20 cellular contexts compared by ENCODE assay signal in genomic region chr22:49776891-49777290, GRCh38.
"Had no signal": no experiment of that assay in that cellular context is flagged by ENCODE, and none has a peak within 500 bp of the region (broad histone marks: within the 10 kb centered on the region; RNA-seq: fewer than 3 reads in every experiment).

No MANE protein-coding gene starts in this region.

- H3K27ac ChIP-seq: dorsolateral prefrontal cortex, gastroesophageal sphincter, lower lobe of right lung, parathyroid adenoma, sigmoid colon, testis, upper lobe of left lung, VCaP had no signal

- H3K27ac Mint-ChIP-seq: activated naive CD4-positive, alpha-beta T cell treated with anti-CD3 and anti-CD28 coated beads, Interleukin-2, amount 50 U/mL, for 24 hours; mesothelial cell of epicardium; natural killer cell treated with Interleukin-12 subunit alpha and Interleukin-12 subunit beta and Interleukin-15 and Interleukin-18, amount 100 ng/mL, for 72 hours; stimulated activated memory B cell treated with anti-CD40 and anti-IgM and Interleukin-4, amounts not matched to agents 10 μg/mL and 1 μg/mL and 100 μg/mL, for 72 hours; T-helper 1 cell treated with Interleukin-12 subunit alpha and Interleukin-12 subunit beta and Interleukin-4 antibody, amounts not matched to agents 30 μg/mL and 1 μg/mL, for 36 hours had no signal

- H2AFZ ChIP-seq: parathyroid adenoma had no signal

- H3K27me3 ChIP-seq: dorsolateral prefrontal cortex, gastroesophageal sphincter, sigmoid colon, testis, upper lobe of left lung had no signal

- H3K9ac ChIP-seq: parathyroid adenoma had no signal

- H3K4me3 Mint-ChIP-seq: activated naive CD4-positive, alpha-beta T cell treated with anti-CD3 and anti-CD28 coated beads, Interleukin-2, amount 50 U/mL, for 24 hours; activated T-cell treated with anti-CD3 and anti-CD28 coated beads, Interleukin-2, amount 50 U/mL, for 4 hours; mesothelial cell of epicardium; natural killer cell treated with Interleukin-12 subunit alpha and Interleukin-12 subunit beta and Interleukin-15 and Interleukin-18, amount 100 ng/mL, for 72 hours; stimulated activated memory B cell treated with anti-CD40 and anti-IgM and Interleukin-4, amounts not matched to agents 10 μg/mL and 1 μg/mL and 100 μg/mL, for 72 hours; T-helper 1 cell treated with Interleukin-12 subunit alpha and Interleukin-12 subunit beta and Interleukin-4 antibody, amounts not matched to agents 30 μg/mL and 1 μg/mL, for 36 hours had no signal

- H3K4me3 ChIP-seq: dorsolateral prefrontal cortex, gastroesophageal sphincter, lower lobe of right lung, sigmoid colon, testis, upper lobe of left lung had no signal

- H3K9me3 ChIP-seq: gastroesophageal sphincter, lower lobe of right lung, sigmoid colon, testis, upper lobe of left lung had no signal

- H3K36me3 Mint-ChIP-seq: natural killer cell treated with Interleukin-12 subunit alpha and Interleukin-12 subunit beta and Interleukin-15 and Interleukin-18, amount 100 ng/mL, for 72 hours had no signal

- H3K27me3 Mint-ChIP-seq: activated naive CD4-positive, alpha-beta T cell treated with anti-CD3 and anti-CD28 coated beads, Interleukin-2, amount 50 U/mL, for 24 hours; natural killer cell treated with Interleukin-12 subunit alpha and Interleukin-12 subunit beta and Interleukin-15 and Interleukin-18, amount 100 ng/mL, for 72 hours; stimulated activated memory B cell treated with anti-CD40 and anti-IgM and Interleukin-4, amounts not matched to agents 10 μg/mL and 1 μg/mL and 100 μg/mL, for 72 hours had no signal

- H3K4me1 ChIP-seq: parathyroid adenoma had no signal

- H3K9me3 Mint-ChIP-seq: activated naive CD4-positive, alpha-beta T cell treated with anti-CD3 and anti-CD28 coated beads, Interleukin-2, amount 50 U/mL, for 24 hours; activated T-cell treated with anti-CD3 and anti-CD28 coated beads, Interleukin-2, amount 50 U/mL, for 4 hours; mesothelial cell of epicardium; natural killer cell treated with Interleukin-12 subunit alpha and Interleukin-12 subunit beta and Interleukin-15 and Interleukin-18, amount 100 ng/mL, for 72 hours; stimulated activated memory B cell treated with anti-CD40 and anti-IgM and Interleukin-4, amounts not matched to agents 10 μg/mL and 1 μg/mL and 100 μg/mL, for 72 hours; T-helper 1 cell treated with Interleukin-12 subunit alpha and Interleukin-12 subunit beta and Interleukin-4 antibody, amounts not matched to agents 30 μg/mL and 1 μg/mL, for 36 hours had no signal

- H3K4me1 Mint-ChIP-seq: mesothelial cell of epicardium had no signal

- DNase-seq: activated CD4-positive, alpha-beta T cell treated with anti-CD3 and anti-CD28 coated beads, Interleukin-2, amount 50 U/mL, for 1 hour; activated CD4-positive, CD25-positive, alpha-beta regulatory T cell treated with anti-CD3 and anti-CD28 coated beads, Interleukin-2, amount 50 U/mL, for 72 hours; activated CD8-positive, alpha-beta memory T cell treated with anti-CD3 and anti-CD28 coated beads, Interleukin-2, amount 50 U/mL, for 4 hours; activated effector memory CD4-positive, alpha-beta T cell treated with Interleukin-2 at 50 U/mL for 16 hours; activated T-cell treated with anti-CD3 and anti-CD28 coated beads, Interleukin-2, amount 50 U/mL, for 4 hours; erythroblast; sigmoid colon; stimulated activated CD4-positive, alpha-beta T cell treated with anti-CD3 and anti-CD28 coated beads, Interleukin-4, amount 100 ng/mL, for 24 hours; testis had no signal
